9 cellular contexts compared by ENCODE assay signal in genomic region chr1:184075040-184076029, GRCh38. TPM values are rescaled to one million over a fixed set of nuclear protein-coding genes. Genes with fewer than 3 reads are reported as not detected.
A peak's percentile ranks its signal among the peaks of the same experiment; 100 is the strongest.
DNase-seq lines count a peak whose midpoint lies in the region; ATAC-seq, FAIRE-seq and TF ChIP-seq lines count a peak whose summit lies in the region.
"Had no signal": no experiment of that assay in that cellular context is flagged by ENCODE, and none has a peak within 500 bp of the region (broad histone marks: within the 10 kb centered on the region; RNA-seq: fewer than 3 reads in every experiment).

No MANE protein-coding gene starts in this region.

- no peaks in the 10 kb centered on the region for H3K36me3 ChIP-seq in bronchial epithelial cell (ENCODE audit: control insufficient read depth, insufficient read depth, low read length)
- H3K36me3 ChIP-seq in transverse colon = no peaks in the 10 kb centered on the region

- ATAC-seq in HG03442 (IDR thresholded peaks at IDR 0.05; ENCODE audit: unreplicated experiment) = peak; percentile 61
- peak; percentile 73 for ATAC-seq in left colon

- TF ChIP-seq CTCF in bronchial epithelial cell (IDR thresholded peaks at IDR 0.05; ENCODE audit: insufficient read depth, low read length, severe bottlenecking) = peak; percentile 44
- TF ChIP-seq CTCF in transverse colon (IDR thresholded peaks at IDR 0.05) = peak; percentile 67 to 77 (median 68)

- in situ Hi-C loops in transverse colon (cut with MboI; ENCODE audit: low pct_ligation_motif_present in 1 of 4, low pct_unique_long_range_greater_than_20kb in 1 of 4, low sequenced_read_pairs in 3 of 4) = loop anchor here (5.0 to 25.0 kb wide), 5 partner anchors 137 to 592 kb away; no protein-coding TSS in a partner anchor

- no peak for TF ChIP-seq POLR2A in transverse colon (IDR thresholded peaks at IDR 0.05)

- H3K27me3 ChIP-seq in bronchial epithelial cell (ENCODE audit: control insufficient read depth, insufficient read depth, low read length) = no peaks in the 10 kb centered on the region
- H3K27me3 ChIP-seq in transverse colon = no peaks in the 10 kb centered on the region
- H3K27me3 ChIP-seq: BLaER1 had no signal

- no peak for TF ChIP-seq EP300 in transverse colon (IDR thresholded peaks at IDR 0.05; ENCODE audit: low read depth)

- H3K9me3 ChIP-seq in transverse colon = no peaks in the 10 kb centered on the region

- FAIRE-seq in bronchial epithelial cell (lab: Jason Lieb, UNC) = no peak

- H3K4me1 ChIP-seq in transverse colon = peaks cover 0 to 14% (median 0%) of the 10 kb centered on the region in 4 donors
- H3K4me1 ChIP-seq: BLaER1 had no signal

- peak overlapping the region; percentile 7 to 54 (median 23) for H3K27ac ChIP-seq in transverse colon
- H3K27ac ChIP-seq: BLaER1 had no signal

- no peak overlapping the region for H3K4me3 ChIP-seq in bronchial epithelial cell (ENCODE audit: low read depth, low read length)
- no peak overlapping the region for H3K4me3 ChIP-seq in transverse colon
- H3K4me3 ChIP-seq: BLaER1 had no signal

- 40 to 43% methylated on average over 4 of the region's 4 CpGs for WGBS in transverse colon (ENCODE audit: low coverage in 1 of 2), 2 donors

- intact Hi-C loops in left colon (cut with DNase I, micrococcal nuclease) = loop anchor here in 1 of 2 donors (10.0 kb wide), 2 partner anchors 489 to 619 kb away; no protein-coding TSS in a partner anchor
- intact Hi-C loops in transverse colon (cut with DNase I; ENCODE audit: low total_unique reads) = loop anchor here (10.0 kb wide), 2 partner anchors 149 to 589 kb away; no protein-coding TSS in a partner anchor

- peak; percentile 41 to 86 (median 72) for DNase-seq in NCI-H1417 (lab: John Stamatoyannopoulos, UW)
- no peak for DNase-seq in NCI-H1417 treated with DMSO at 0.1 percent for 48 hours (lab: John Stamatoyannopoulos, UW)
- DNase-seq in NCI-H774 (lab: John Stamatoyannopoulos, UW) = peak; percentile 58
- DNase-seq in bronchial epithelial cell (ENCODE audit: low read depth) = peak; percentile 55
- no peak for DNase-seq in left colon
- peak; percentile 15 for DNase-seq in transverse colon
- no peak for DNase-seq in effector CD4-positive, alpha-beta T cell

RNA-seq across cellular contexts. Expression of gene TSEN15, which starts 23.8 kb away (rescaled TPM):
- 52.4 and 65.0 TPM in 2 replicates for total RNA-seq in bronchial epithelial cell
- total RNA-seq in left colon = 10 to 100 TPM in 1 of 2 donors, 1 to 10 TPM in 1; 9.5 to 11.1 TPM
- total RNA-seq in transverse colon = 10 to 100 TPM in 1 of 4 donors, 1 to 10 TPM in 3; 2.6 to 16.5 (median 8.0) TPM

RNA-seq across cellular contexts. Expression of gene COLGALT2, which starts 37.8 kb away (rescaled TPM):
- total RNA-seq in bronchial epithelial cell = 0.13 TPM in 1 of 2 replicates, not detected in the other
- under 1 TPM; 0.12 to 0.64 TPM for total RNA-seq in left colon
- total RNA-seq in transverse colon = 1 to 10 TPM in 3 of 4 donors, under 1 TPM in 1; 0.37 to 2.4 (median 1.7) TPM

Comparison
In these comparisons a context has a peak if more than half of its experiments do, and no peak if none do; other contexts are left out.
1. DNase-seq: peak in NCI-H1417 (3 of 3), NCI-H774 (single experiment), bronchial epithelial cell (single experiment) and transverse colon (single experiment); none in NCI-H1417 treated with DMSO at 0.1 percent for 48 hours (single experiment), left colon (0 of 2) and effector CD4-positive, alpha-beta T cell (single experiment).